In genomic region chr3:117407317-117407716, GRCh38 we compare ENCODE assay signal across 7 cellular contexts.
DNase-seq lines count a peak whose midpoint lies in the region; ATAC-seq and TF ChIP-seq lines count a peak whose summit lies in the region.

No MANE protein-coding gene starts in this region.

- no peak overlapping the region for H2AFZ ChIP-seq in OCI-LY7 (ENCODE audit: low read length)

- POLR2A ChIA-PET in OCI-LY7 (lab: Charles Lee) = interaction anchor here (0.5 to 0.6 kb wide), 2 partner anchors 80 to 111 kb away, joined by 4 read pairs; no protein-coding TSS in a partner anchor

- H2AK5ac ChIP-seq in mesendoderm (ENCODE audit: low read length) = no peak overlapping the region

- no TSS peak for BruUV-seq in OCI-LY7 (replicated peaks; lab: Mats Ljungman, UMichigan)

- no peak overlapping the region for H3K4ac ChIP-seq in mesendoderm (ENCODE audit: low read depth, low read length)

- no peaks in the 10 kb centered on the region for H3K36me3 ChIP-seq in OCI-LY7 (ENCODE audit: insufficient read depth, low read length)
- H3K36me3 ChIP-seq in mesendoderm (ENCODE audit: control insufficient read depth, insufficient read depth, low read length) = no peaks in the 10 kb centered on the region

- H4K20me1 ChIP-seq in OCI-LY7 (ENCODE audit: insufficient read depth, low read length) = no peaks in the 10 kb centered on the region

- ATAC-seq in GM18508 (IDR thresholded peaks at IDR 0.05; ENCODE audit: insufficient read depth, unreplicated experiment) (peak; percentile 65), HG02852 (IDR thresholded peaks at IDR 0.05; ENCODE audit: unreplicated experiment) (peak; percentile 57), sciatic nerve (no peak)

- H3K79me1 ChIP-seq in mesendoderm (ENCODE audit: low read length) = no peaks in the 10 kb centered on the region

- H4K8ac ChIP-seq in mesendoderm (ENCODE audit: low read depth, low read length) = no peak overlapping the region

- H3K4me1 ChIP-seq in OCI-LY7 (ENCODE audit: insufficient read depth, low read length, poor library complexity, severe bottlenecking) (no peaks in the 10 kb centered on the region), mesendoderm (ENCODE audit: control insufficient read depth, low read depth, low read length) (no peaks in the 10 kb centered on the region)

- CTCF ChIA-PET in OCI-LY7 (lab: Charles Lee; ENCODE audit: unreplicated experiment) = no interaction called here

- H3K23ac ChIP-seq in mesendoderm (ENCODE audit: low read length) = no peak overlapping the region

- H3K56ac ChIP-seq in mesendoderm (ENCODE audit: low read length) = no peak overlapping the region

- TF ChIP-seq CTCF in OCI-LY7 (conservative IDR thresholded peaks at IDR 0.05; ENCODE audit: low read length) = peak; percentile 59

- H3K4me3 ChIP-seq in OCI-LY7 (ENCODE audit: low read depth, low read length, poor library complexity, severe bottlenecking) = no peak overlapping the region
- no peak overlapping the region for H3K4me3 ChIP-seq in mesendoderm (ENCODE audit: low read length)

- no peaks in the 10 kb centered on the region for H3K27me3 ChIP-seq in mesendoderm (ENCODE audit: insufficient read depth, low read length, poor library complexity)

- no peak overlapping the region for H2BK120ac ChIP-seq in mesendoderm (ENCODE audit: low read depth, low read length)

- H3K18ac ChIP-seq in mesendoderm (ENCODE audit: low read length) = no peak overlapping the region

- H2BK15ac ChIP-seq in mesendoderm (replicated peaks; ENCODE audit: low read depth) = no peak overlapping the region

- H3K9me2 ChIP-seq in OCI-LY7 (ENCODE audit: insufficient read depth, low read length) = no peaks in the 10 kb centered on the region

- no peak for DNase-seq in OCI-LY7 (ENCODE audit: low spot score)
- peak; percentile 57 for DNase-seq in mesendoderm
- no peak for DNase-seq in sciatic nerve (ENCODE audit: low spot score)
- no peak for DNase-seq in foreskin melanocyte
- DNase-seq in activated CD4-positive, CD25-positive, alpha-beta regulatory T cell (lab: John Stamatoyannopoulos, UW) = no peak

- intact Hi-C loops in OCI-LY7 (cut with micrococcal nuclease; ENCODE audit: unreplicated experiment) = no loop called here
- intact Hi-C loops in sciatic nerve (cut with DNase I) = no loop called here

- H3K79me2 ChIP-seq in OCI-LY7 (ENCODE audit: insufficient read depth, low read depth, low read length) = no peaks in the 10 kb centered on the region
- no peaks in the 10 kb centered on the region for H3K79me2 ChIP-seq in mesendoderm (ENCODE audit: control insufficient read depth, insufficient read depth, low read length)

- no peaks in the 10 kb centered on the region for H3K9me3 ChIP-seq in OCI-LY7 (ENCODE audit: low read length)

- no peak overlapping the region for H3K27ac ChIP-seq in OCI-LY7 (ENCODE audit: low read depth, low read length, poor library complexity, severe bottlenecking)
- no peak overlapping the region for H3K27ac ChIP-seq in mesendoderm (ENCODE audit: low read depth, low read length)

- no peak overlapping the region for H3K4me2 ChIP-seq in OCI-LY7 (ENCODE audit: low read length)
- no peak overlapping the region for H3K4me2 ChIP-seq in mesendoderm (ENCODE audit: low read length)

- H3K9ac ChIP-seq in mesendoderm (ENCODE audit: low read length) = no peak overlapping the region

- H4K5ac ChIP-seq in mesendoderm (ENCODE audit: low read length) = no peak overlapping the region

- H2BK5ac ChIP-seq in mesendoderm (ENCODE audit: low read length) = no peak overlapping the region
